ENCODE assay signal across 1 cellular context in the genomic region with DNA sequence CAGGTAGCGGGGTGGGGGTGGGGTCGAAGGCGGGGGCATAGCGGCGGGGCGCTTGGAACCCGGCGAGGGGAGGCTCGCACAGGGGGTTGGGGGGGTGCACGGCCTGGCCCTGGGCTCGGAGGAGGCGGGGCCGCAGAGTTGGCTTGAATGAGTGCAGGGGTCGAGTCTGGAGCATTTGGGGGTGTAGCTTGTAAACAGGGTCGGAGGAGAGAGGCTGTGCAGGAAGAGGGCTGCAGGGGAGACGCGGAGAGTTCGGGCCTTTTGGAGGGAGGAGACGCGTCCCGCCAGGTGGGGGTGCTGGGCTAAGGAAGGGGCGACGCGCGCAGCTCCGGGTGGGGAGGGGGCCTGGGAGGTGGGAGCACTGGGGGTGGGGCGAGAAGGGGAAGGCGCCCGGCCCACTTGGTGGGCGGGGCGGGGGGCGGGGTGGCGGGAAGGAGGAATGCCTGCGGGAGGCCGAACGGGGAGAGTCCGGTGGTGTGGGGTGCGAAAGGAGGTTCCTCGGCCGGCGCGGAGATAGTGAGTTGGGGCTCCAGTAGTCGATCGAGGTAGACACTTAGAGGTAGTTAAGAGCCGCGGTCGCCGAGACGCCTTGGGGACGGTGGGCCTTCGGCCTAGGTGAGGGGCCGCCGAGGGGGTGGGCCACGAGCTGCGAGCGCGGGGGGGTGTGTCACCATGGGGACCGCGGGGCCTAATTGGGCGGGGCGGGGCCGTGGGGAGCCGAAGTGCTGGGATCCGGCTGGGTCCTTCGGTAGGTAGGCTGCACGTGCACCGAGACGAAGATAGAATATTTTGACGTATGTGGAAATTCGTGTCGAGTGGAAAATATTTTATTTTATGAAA.
TF ChIP-seq lines count a peak whose summit lies in the region.

No MANE protein-coding gene starts in this region.

TF ChIP-seq in SK-N-SH, 30 proteins besides CTCF, POLR2A, EP300 and RAD21 (continued from another document):
- TF ChIP-seq ELF1 (IDR thresholded peaks at IDR 0.05) (no peak), CHD2 (IDR thresholded peaks at IDR 0.05; ENCODE audit: low read length, partially characterized antibody) (no peak), JUND (IDR thresholded peaks at IDR 0.05) (no peak), TCF12 (IDR thresholded peaks at IDR 0.05) (no peak), SIN3A (IDR thresholded peaks at IDR 0.05; ENCODE audit: borderline replicate concordance, low read depth, low read length) (no peak), POLR2AphosphoS5 (IDR thresholded peaks at IDR 0.05; ENCODE audit: low read depth, low read length) (0 out of 2 replicates have a peak, but pooled peaks have one; percentile 30), TEAD4 (IDR thresholded peaks at IDR 0.05; ENCODE audit: borderline replicate concordance, insufficient read depth) (no peak), RFX5 (IDR thresholded peaks at IDR 0.05; ENCODE audit: low read length) (no peak)
